Comparison of ENCODE assay signal across 8 cellular contexts in the genomic region with DNA sequence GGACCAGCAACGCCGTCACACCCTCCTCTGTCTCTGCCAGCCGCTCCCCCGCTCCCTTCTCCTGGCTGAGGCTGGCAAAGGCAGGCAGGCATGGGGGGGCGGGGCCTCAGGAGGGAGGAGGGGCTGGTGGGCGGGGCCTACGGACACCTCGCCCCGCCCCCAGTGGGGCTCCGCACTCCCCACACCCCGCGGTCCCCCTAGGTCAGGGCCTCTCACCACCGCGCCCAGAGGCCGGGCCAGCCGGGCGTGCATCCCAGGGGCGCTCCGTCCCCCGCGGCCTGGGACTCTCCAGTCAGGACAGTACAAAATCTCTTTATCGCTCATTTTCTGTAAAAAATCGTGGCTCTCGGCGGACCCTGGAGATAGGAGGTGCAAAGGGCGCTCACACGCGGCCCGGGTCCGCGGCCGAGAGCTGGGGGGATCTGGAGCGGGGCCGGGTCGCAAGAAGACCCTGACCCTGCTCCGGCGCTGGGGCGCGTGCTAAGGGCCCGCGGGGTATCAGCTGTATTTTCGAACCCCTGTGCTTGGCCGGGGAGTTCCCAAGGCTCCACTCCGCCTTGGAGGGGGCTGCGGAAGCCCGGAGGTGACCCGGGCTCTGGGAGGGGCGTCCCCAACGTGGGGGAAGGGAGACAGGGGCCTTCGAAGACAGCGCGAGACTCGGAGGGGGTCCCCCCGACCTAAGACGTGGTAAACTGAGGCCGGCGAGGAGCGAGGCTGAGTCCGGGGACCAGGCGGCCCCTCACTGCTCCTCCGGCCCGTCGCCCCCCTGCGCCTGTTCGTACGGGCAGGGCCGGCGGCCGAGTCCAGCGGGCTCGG. TPM values are rescaled to one million over a fixed set of nuclear protein-coding genes. Genes with fewer than 3 reads are reported as not detected.
DNase-seq lines count a peak whose midpoint lies in the region; ATAC-seq, FAIRE-seq and TF ChIP-seq lines count a peak whose summit lies in the region.
"Not testable (repeated sequence)": the region's sequence is repeated elsewhere in the genome, so short reads cannot be mapped to it uniquely, and the experiment has no call there.

No MANE protein-coding gene starts in this region.

- not testable (repeated sequence) for H3K9me3 ChIP-seq in lower lobe of right lung, vagina

- not testable (repeated sequence) for H3K27me3 ChIP-seq in bronchial epithelial cell (ENCODE audit: control insufficient read depth, insufficient read depth, low read length); lower lobe of right lung (ENCODE audit: low read depth); vagina

- H3K4me3 ChIP-seq in bronchial epithelial cell (ENCODE audit: low read depth, low read length) (peak overlapping the region; percentile 38), fibroblast of pulmonary artery (replicated peaks; ENCODE audit: low read depth, low read length) (peak overlapping the region; percentile 40), lower lobe of right lung (peak overlapping the region; percentile 47), retinal pigment epithelial cell (ENCODE audit: low read length) (peak overlapping the region; percentile 48), vagina (peak overlapping the region; percentile 41)

- TF ChIP-seq POLR2A in vagina (IDR thresholded peaks at IDR 0.05) = not testable (repeated sequence)

- ATAC-seq in lower lobe of right lung = not testable (repeated sequence)

- not testable (repeated sequence) for FAIRE-seq in bronchial epithelial cell (lab: Jason Lieb, UNC)

- H3K4me1 ChIP-seq in lower lobe of right lung, vagina: not testable (repeated sequence)

- intact Hi-C loops in lower lobe of right lung (cut with DNase I); vagina (cut with DNase I): not testable (repeated sequence)

- H3K27ac ChIP-seq in lower lobe of right lung, vagina: not testable (repeated sequence)

- DNase-seq in EL = peak; percentile 20
- DNase-seq in NCI-H748 (lab: John Stamatoyannopoulos, UW; ENCODE audit: unreplicated experiment) = peak; percentile 26
- peak; percentile 35 for DNase-seq in activated T-cell treated with anti-CD3 and anti-CD28 coated beads, Interleukin-2, amount 50 U/mL, for 1 hour
- DNase-seq in bronchial epithelial cell (ENCODE audit: low read depth); fibroblast of pulmonary artery (ENCODE audit: low read depth); lower lobe of right lung; retinal pigment epithelial cell (ENCODE audit: low read depth); vagina (ENCODE audit: extremely low spot score in 2 of 2): not testable (repeated sequence)

- not testable (repeated sequence) for H3K36me3 ChIP-seq in bronchial epithelial cell (ENCODE audit: control insufficient read depth, insufficient read depth, low read length); lower lobe of right lung; vagina

- not testable (repeated sequence) for TF ChIP-seq CTCF in bronchial epithelial cell (IDR thresholded peaks at IDR 0.05; ENCODE audit: insufficient read depth, low read length, severe bottlenecking); fibroblast of pulmonary artery (IDR thresholded peaks at IDR 0.05; ENCODE audit: low read length, missing control alignments); lower lobe of right lung (IDR thresholded peaks at IDR 0.05); retinal pigment epithelial cell (conservative IDR thresholded peaks at IDR 0.05; ENCODE audit: low read depth, low read length); vagina (IDR thresholded peaks at IDR 0.05)

RNA-seq across cellular contexts. Expression of gene CCZ1B, which starts 28.9 kb away (rescaled TPM):
- total RNA-seq in bronchial epithelial cell (57.7 and 84.0 TPM in 2 replicates), lower lobe of right lung (62.7 TPM), vagina (20.1 TPM)
